Comparison of ENCODE assay signal across 1 cellular context in genomic region chr7:87092568-87093091, GRCh38.
TF ChIP-seq lines count a peak whose summit lies in the region.

No MANE protein-coding gene starts in this region.

TF ChIP-seq in K562, 482 proteins besides CTCF, POLR2A, EP300 and RAD21 (continued from another document):
- TF ChIP-seq POLR2G (IDR thresholded peaks at IDR 0.05; ENCODE audit: low read depth, low read length) = no peak
- TF ChIP-seq MYNN (IDR thresholded peaks at IDR 0.05) = no peak
- no peak for TF ChIP-seq MYNN (CRISPR knock-in tag; IDR thresholded peaks at IDR 0.05)
- TF ChIP-seq MAFG (tag; conservative IDR thresholded peaks at IDR 0.05) = peak; percentile 82
- no peak for TF ChIP-seq ZC3H4 (CRISPR knock-in tag; IDR thresholded peaks at IDR 0.05; ENCODE audit: borderline replicate concordance)
- TF ChIP-seq RBM34 (IDR thresholded peaks at IDR 0.05; ENCODE audit: borderline replicate concordance, insufficient read depth, low read length) = no peak
- no peak for TF ChIP-seq BRF1 (IDR thresholded peaks at IDR 0.05; ENCODE audit: borderline replicate concordance, extremely low read depth, insufficient read length)
- TF ChIP-seq KAT7 (CRISPR knock-in tag; IDR thresholded peaks at IDR 0.05; ENCODE audit: borderline replicate concordance) = no peak
- TF ChIP-seq SIX5 (IDR thresholded peaks at IDR 0.05; ENCODE audit: borderline replicate concordance in 1 of 2, insufficient read depth in 1 of 2, low read depth in 1 of 2, low read length in 2 of 2) = no peak
- no peak for TF ChIP-seq CHCHD3 (CRISPR knock-in tag; IDR thresholded peaks at IDR 0.05)
- TF ChIP-seq ZNF23 (CRISPR knock-in tag; IDR thresholded peaks at IDR 0.05) = no peak
- no peak for TF ChIP-seq MBD1 (CRISPR knock-in tag; IDR thresholded peaks at IDR 0.05)
- peak; percentile 88 for TF ChIP-seq C11orf30 (IDR thresholded peaks at IDR 0.05; ENCODE audit: low read depth)
- TF ChIP-seq RB1 (IDR thresholded peaks at IDR 0.05; ENCODE audit: low read depth) = no peak
- TF ChIP-seq ZNF780A (CRISPR knock-in tag; IDR thresholded peaks at IDR 0.05) = no peak
- no peak for TF ChIP-seq THRB (CRISPR knock-in tag; conservative IDR thresholded peaks at IDR 0.05)
- TF ChIP-seq ZNF75A (CRISPR knock-in tag; IDR thresholded peaks at IDR 0.05) = no peak
- no peak for TF ChIP-seq STAT5A (IDR thresholded peaks at IDR 0.05; ENCODE audit: borderline replicate concordance, low read length)
- no peak for TF ChIP-seq PBX2 (CRISPR knock-in tag; IDR thresholded peaks at IDR 0.05; ENCODE audit: low read depth)
- TF ChIP-seq PBX2 (tag; conservative IDR thresholded peaks at IDR 0.05; ENCODE audit: low read depth) = 0 out of 2 replicates have a peak, but pooled peaks have one; percentile 4
- TF ChIP-seq MAFF (IDR thresholded peaks at IDR 0.05; ENCODE audit: low read length) = peak; percentile 1; the same call in 1 of the 2 replicates
TF ChIP-seq in K562: peak in this region for 8.
